Comparison of ENCODE assay signal across 22 cellular contexts in the genomic region with DNA sequence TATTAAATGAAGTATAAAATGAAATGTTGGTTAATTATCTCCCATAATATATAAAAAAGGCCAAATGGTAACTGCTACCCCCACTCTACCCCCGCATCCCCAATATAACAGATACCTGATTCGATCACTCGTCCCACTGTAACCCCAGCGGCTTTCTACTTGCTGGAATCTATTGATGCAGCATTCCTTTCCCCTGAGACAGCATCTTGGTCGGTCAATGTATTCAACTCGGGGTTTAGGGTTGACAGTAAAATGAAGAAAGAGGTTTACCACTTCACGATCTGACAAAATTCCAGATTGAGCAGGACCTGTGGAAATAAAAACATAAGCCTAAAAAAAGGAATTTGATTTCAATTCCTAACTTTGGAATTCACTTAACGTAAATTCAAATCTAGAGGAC. TPM values are rescaled to one million over a fixed set of nuclear protein-coding genes. Genes with fewer than 3 reads are reported as not detected.
DNase-seq lines count a peak whose midpoint lies in the region; ATAC-seq, FAIRE-seq and TF ChIP-seq lines count a peak whose summit lies in the region.
"Had no signal": no experiment of that assay in that cellular context is flagged by ENCODE, and none has a peak within 500 bp of the region (broad histone marks: within the 10 kb centered on the region; RNA-seq: fewer than 3 reads in every experiment).

No MANE protein-coding gene starts in this region.

- peaks cover 56% of the 10 kb centered on the region for H3K36me3 Mint-ChIP-seq in GM23338 (ENCODE audit: low read depth)

- no peak overlapping the region for H2BK15ac ChIP-seq in H1 (ENCODE audit: low read length)

- H3K4me1 ChIP-seq in GM23338 (ENCODE audit: insufficient read depth) = no peaks in the 10 kb centered on the region
- no peaks in the 10 kb centered on the region for H3K4me1 ChIP-seq in H1 (replicated peaks in 1 of 4; ENCODE audit: control insufficient read depth in 3 of 4, insufficient read depth in 4 of 4, low read length in 3 of 4)
- no peaks in the 10 kb centered on the region for H3K4me1 ChIP-seq in osteoblast (ENCODE audit: insufficient read depth, low read length)
- H3K4me1 ChIP-seq in sigmoid colon = no peaks in the 10 kb centered on the region
- H3K4me1 ChIP-seq: body of pancreas had no signal

- peak; percentile 22 for DNase-seq in GM23338 (ENCODE audit: low spot score)
- DNase-seq in RCC 7860 (ENCODE audit: low spot score) = peak; percentile 11
- no peak for DNase-seq in H1 (ENCODE audit: low read depth in 1 of 2, low spot score in 2 of 2)
- peak; percentile 25 for DNase-seq in osteoblast (ENCODE audit: insufficient read length, low spot score, missing footprints)
- no peak for DNase-seq in NCI-H524 (lab: John Stamatoyannopoulos, UW)
- no peak for DNase-seq in sigmoid colon
- DNase-seq in NCI-H1105 treated with DMSO at 0.1 percent for 48 hours (lab: John Stamatoyannopoulos, UW) = no peak
- DNase-seq: activated CD4-positive, CD25-positive, alpha-beta regulatory T cell; activated CD8-positive, alpha-beta T cell treated with anti-CD3 and anti-CD28 coated beads, Interleukin-2, amount 10 ng/mL, durations not matched to agents 7 days and 5 days; activated naive CD4-positive, alpha-beta T cell treated with anti-CD3 and anti-CD28 coated beads for 36 hours; activated T-cell treated with anti-CD3 and anti-CD28 coated beads, Interleukin-2, amount 50 U/mL, for 4 hours; body of pancreas; CD8-positive, alpha-beta T cell; DMS79; left colon; NCI-H1092; NCI-H2107; NCI-H526; SHP77; stimulated activated CD4-positive, alpha-beta T cell treated with anti-CD3 and anti-CD28 coated beads, Interleukin-12 subunit alpha, Interleukin-12 subunit beta, amount 100 ng/mL, for 4 hours; T-helper 2 cell had no signal

- POLR2A ChIA-PET in H1 (lab: Charles Lee; ENCODE audit: partially characterized antibody) = no interaction called here

- no peak overlapping the region for H4K8ac ChIP-seq in H1 (ENCODE audit: extremely low read depth, insufficient read depth, low read length)

- FAIRE-seq in RCC 7860 (lab: Jason Lieb, UNC) (peak; percentile 16), H1 (lab: Jason Lieb, UNC) (no peak)

- no peak overlapping the region for H3K4ac ChIP-seq in H1 (replicated peaks; ENCODE audit: insufficient read length, low read depth, low read length)

- no peak overlapping the region for H2BK120ac ChIP-seq in H1 (replicated peaks; ENCODE audit: low read depth, low read length)

- H3K23me2 ChIP-seq in H1 (ENCODE audit: low read depth, low read length) = no peaks in the 10 kb centered on the region

- TF ChIP-seq POLR2A in H1 (IDR thresholded peaks at IDR 0.05; ENCODE audit: control extremely low read depth in 1 of 2, low read depth in 2 of 2, low read length in 2 of 2) (no peak), sigmoid colon (IDR thresholded peaks at IDR 0.05) (no peak)

- WGBS in H1 (ENCODE audit: extremely low coverage in 1 of 2, insufficient coverage in 1 of 2, insufficient read length in 1 of 2, insufficient replicate concordance in 2 of 2, low coverage in 1 of 2, low lambda C conversion rate in 2 of 2, missing lambda C conversion rate in 1 of 2), 2 experiments = 92% methylated on average over 8 of the region's 8 CpGs; no CpG with 5 or more reads in 1 of the 2 experiments
- WGBS in sigmoid colon, 2 donors = 96 to 97% methylated on average over 8 of the region's 8 CpGs

- H3K18ac ChIP-seq in H1 (ENCODE audit: extremely low read depth, low read length) = no peak overlapping the region

- no peak overlapping the region for H3K4me2 ChIP-seq in GM23338
- H3K4me2 ChIP-seq in H1 (ENCODE audit: insufficient read depth in 1 of 2, low read depth in 2 of 2, low read length in 2 of 2) = no peak overlapping the region
- H3K4me2 ChIP-seq in osteoblast (ENCODE audit: insufficient read depth, low read length) = no peak overlapping the region

- peak overlapping the region; percentile 60; the same call in 1 of the 2 replicates for H3K27ac Mint-ChIP-seq in GM23338
- H3K27ac Mint-ChIP-seq: activated CD8-positive, alpha-beta T cell treated with anti-CD3 and anti-CD28 coated beads, Interleukin-2, amount 10 ng/mL, durations not matched to agents 7 days and 5 days; activated naive CD4-positive, alpha-beta T cell treated with anti-CD3 and anti-CD28 coated beads for 36 hours; CD8-positive, alpha-beta T cell had no signal

- H3K27ac ChIP-seq in GM23338 (ENCODE audit: low read depth) = no peak overlapping the region
- H3K27ac ChIP-seq in H1 (ENCODE audit: low read depth, low read length) = no peak overlapping the region
- H3K27ac ChIP-seq in osteoblast (ENCODE audit: low read depth, low read length) = no peak overlapping the region
- H3K27ac ChIP-seq in sigmoid colon = no peak overlapping the region
- H3K27ac ChIP-seq: body of pancreas had no signal

- H4K20me1 ChIP-seq in GM23338 (replicated peaks; ENCODE audit: insufficient read depth) (peaks cover 10% of the 10 kb centered on the region; the same call in 1 of the 2 replicates), H1 (replicated peaks in 1 of 2; ENCODE audit: control insufficient read depth in 1 of 2, insufficient read depth in 2 of 2, low read length in 2 of 2) (peaks cover 0 to 2% of the 10 kb centered on the region in 2 experiments), osteoblast (ENCODE audit: insufficient read depth, low read length) (peaks cover 10% of the 10 kb centered on the region)

- H3K27me3 Mint-ChIP-seq in GM23338 (ENCODE audit: insufficient read depth, low read depth, poor library complexity) = no peaks in the 10 kb centered on the region

- no peak overlapping the region for H2BK20ac ChIP-seq in H1 (ENCODE audit: low read length)

- H3F3A ChIP-seq in GM23338 (replicated peaks; ENCODE audit: low read depth) = no peaks in the 10 kb centered on the region

- H3K9me2 ChIP-seq in GM23338 (ENCODE audit: insufficient read depth) = no peaks in the 10 kb centered on the region

- peaks cover 4% of the 10 kb centered on the region for H3K36me3 ChIP-seq in GM23338 (ENCODE audit: insufficient read depth)
- H3K36me3 ChIP-seq in H1 (ENCODE audit: control insufficient read depth in 2 of 4, insufficient read depth in 4 of 4, low read length in 3 of 4) = peaks cover 3 to 25% (median 16%) of the 10 kb centered on the region in 4 experiments; a peak in 6 of 8 replicates
- H3K36me3 ChIP-seq in osteoblast (ENCODE audit: insufficient read depth, low read length) = peaks cover 15% of the 10 kb centered on the region
- peaks cover 0 to 42% (median 12%) of the 10 kb centered on the region in 4 donors for H3K36me3 ChIP-seq in sigmoid colon

- TF ChIP-seq EP300 in H1 (IDR thresholded peaks at IDR 0.05; ENCODE audit: borderline replicate concordance in 1 of 2, low read depth in 2 of 2, low read length in 2 of 2) (no peak), sigmoid colon (IDR thresholded peaks at IDR 0.05) (no peak)

- H2BK12ac ChIP-seq in H1 (ENCODE audit: low read depth, low read length) = no peak overlapping the region

- no peak overlapping the region for H3K56ac ChIP-seq in H1 (replicated peaks; ENCODE audit: insufficient read length, low read depth, low read length)

- TF ChIP-seq CTCF in GM23338 (conservative IDR thresholded peaks at IDR 0.05; ENCODE audit: low read depth in 2 of 2) (no peak), H1 (IDR thresholded peaks at IDR 0.05; ENCODE audit: control extremely low read depth in 1 of 3, insufficient read depth in 1 of 3, low read depth in 1 of 3, low read length in 3 of 3) (no peak), osteoblast (IDR thresholded peaks at IDR 0.05; ENCODE audit: extremely low read depth, low read depth, low read length) (no peak), sigmoid colon (IDR thresholded peaks at IDR 0.05) (no peak)

- CTCF ChIA-PET in H1 (lab: Charles Lee; ENCODE audit: partially characterized antibody) = no interaction called here

- no peak overlapping the region for H4K91ac ChIP-seq in H1 (replicated peaks; ENCODE audit: insufficient read length, low read length)

- H3K27me3 ChIP-seq in GM23338 (ENCODE audit: insufficient read depth) (no peaks in the 10 kb centered on the region), H1 (replicated peaks in 1 of 4; ENCODE audit: control insufficient read depth in 3 of 4, extremely low read depth in 1 of 4, insufficient read depth in 3 of 4, low read length in 3 of 4) (no peaks in the 10 kb centered on the region), osteoblast (ENCODE audit: insufficient read depth, low read length) (no peaks in the 10 kb centered on the region), sigmoid colon (no peaks in the 10 kb centered on the region)
- H3K27me3 ChIP-seq: body of pancreas had no signal

- H3K23ac ChIP-seq in H1 (ENCODE audit: insufficient read length) = no peak overlapping the region

- H3K4me3 ChIP-seq in GM23338 = no peak overlapping the region
- H3K4me3 ChIP-seq in H1 (ENCODE audit: extremely low read depth in 1 of 4, insufficient read depth in 2 of 4, low read depth in 3 of 4, low read length in 4 of 4) = no peak overlapping the region
- H3K4me3 ChIP-seq in osteoblast (ENCODE audit: insufficient read depth, low read length) = no peak overlapping the region
- no peak overlapping the region for H3K4me3 ChIP-seq in sigmoid colon
- H3K4me3 ChIP-seq: body of pancreas had no signal

- intact Hi-C loops in sigmoid colon (cut with DNase I) = no loop called here

- no peak for ATAC-seq in GM23338
- ATAC-seq: activated CD8-positive, alpha-beta T cell treated with anti-CD3 and anti-CD28 coated beads, Interleukin-2, amount 10 ng/mL, durations not matched to agents 7 days and 5 days; activated T-cell treated with anti-CD3 and anti-CD28 coated beads, Interleukin-2, amount 50 U/mL, for 4 hours; body of pancreas; CD8-positive, alpha-beta T cell; left colon had no signal

- no peak overlapping the region for H3K14ac ChIP-seq in H1 (ENCODE audit: insufficient read length)

- H3K4me1 Mint-ChIP-seq in GM23338 = no peaks in the 10 kb centered on the region
- H3K4me1 Mint-ChIP-seq: neural crest cell had no signal

- H3K4me3 Mint-ChIP-seq in GM23338 = no peak overlapping the region
- H3K4me3 Mint-ChIP-seq: activated CD8-positive, alpha-beta T cell treated with anti-CD3 and anti-CD28 coated beads, Interleukin-2, amount 10 ng/mL, durations not matched to agents 7 days and 5 days; activated naive CD4-positive, alpha-beta T cell treated with anti-CD3 and anti-CD28 coated beads for 36 hours; activated T-cell treated with anti-CD3 and anti-CD28 coated beads, Interleukin-2, amount 50 U/mL, for 4 hours; CD8-positive, alpha-beta T cell; neural crest cell had no signal

- H2AFZ ChIP-seq in GM23338 = no peak overlapping the region
- H2AFZ ChIP-seq in H1 (ENCODE audit: low read length) = no peak overlapping the region
- no peak overlapping the region for H2AFZ ChIP-seq in osteoblast (ENCODE audit: low read length)

- H2BK5ac ChIP-seq in H1 (ENCODE audit: low read depth, low read length) = no peak overlapping the region

- H3K79me2 ChIP-seq in GM23338 (replicated peaks; ENCODE audit: insufficient read depth) (peaks cover 40% of the 10 kb centered on the region), H1 (ENCODE audit: control insufficient read depth in 1 of 2, insufficient read depth in 2 of 2, low read length in 2 of 2) (peaks cover 0 to 27% of the 10 kb centered on the region in 2 experiments; a peak in 2 of 4 replicates), osteoblast (ENCODE audit: insufficient read depth, low read length) (peaks cover 52% of the 10 kb centered on the region)

- H3K9ac ChIP-seq in H1 (replicated peaks in 1 of 4; ENCODE audit: extremely low read depth in 1 of 4, low read depth in 3 of 4, low read length in 3 of 4) = no peak overlapping the region; a peak in 1 of 7 replicates

- no peak overlapping the region for H2AK5ac ChIP-seq in H1 (ENCODE audit: low read depth, low read length)

- no peaks in the 10 kb centered on the region; the same call in 2 of the 3 replicates for H3K9me3 Mint-ChIP-seq in GM23338
- H3K9me3 Mint-ChIP-seq: activated naive CD4-positive, alpha-beta T cell treated with anti-CD3 and anti-CD28 coated beads for 36 hours; activated T-cell treated with anti-CD3 and anti-CD28 coated beads, Interleukin-2, amount 50 U/mL, for 4 hours had no signal

- no peak for TF ChIP-seq RAD21 in H1 (IDR thresholded peaks at IDR 0.05 in 1 of 2, conservative IDR thresholded peaks at IDR 0.05 in 1 of 2; ENCODE audit: low read depth in 2 of 2, low read length in 2 of 2)

- no peaks in the 10 kb centered on the region for H3K79me1 ChIP-seq in H1 (ENCODE audit: low read depth, low read length)

- H3K9me3 ChIP-seq in H1 (ENCODE audit: insufficient read depth in 2 of 2, low read depth in 1 of 2, low read length in 1 of 2) (no peaks in the 10 kb centered on the region), osteoblast (ENCODE audit: low read depth, low read length) (no peaks in the 10 kb centered on the region), sigmoid colon (no peaks in the 10 kb centered on the region)
- H3K9me3 ChIP-seq: body of pancreas had no signal

- no peak overlapping the region for H4K5ac ChIP-seq in H1 (ENCODE audit: insufficient read length, low read depth, low read length)

RNA-seq across cellular contexts. Expression of a gene that starts 18.6 kb away (rescaled TPM):
- total RNA-seq in GM23338 (2014; rRNA removed; shearing (Covaris generic)) = 4.0 and 7.3 TPM in 2 replicates
- 22.1 and 26.3 TPM in 2 replicates for polyA plus RNA-seq in GM23338 (2016; fragmentation: Nextera tagmentation; extraction: Ambion mirVana)
- 10.7 and 21.8 TPM in 2 replicates for total RNA-seq in H1 (2021; fragmentation: NEBNext Ultra II Directional; extraction: Animal tissue kit (Norgen Biotek cat#: 25700))
- polyA plus RNA-seq in H1 (2011; rRNA removed) = 9.5 and 10.7 TPM in 2 replicates
- 18.6 TPM for polyA plus RNA-seq in H1 (2011; cell fraction: cytosol; rRNA removed)
- polyA plus RNA-seq in H1 (2011; cell fraction: nucleus; rRNA removed) = 10.1 TPM
- polyA plus RNA-seq in H1 (2012, experiment 1 of 2) = 10.9 to 25.0 TPM (median 17.9 TPM) in 4 replicates
- polyA plus RNA-seq in H1 (2012, experiment 2 of 2) = 8.2 TPM
- 8.0 TPM for polyA plus RNA-seq in H1 (2013, experiment 1 of 2)
- polyA plus RNA-seq in H1 (2013, experiment 2 of 2) = 10.9 TPM
- polyA minus RNA-seq in H1 (2011; rRNA and poly(A)+ RNA removed) = 7.6 and 11.9 TPM in 2 replicates
- polyA minus RNA-seq in H1 (2011; cell fraction: cytosol; rRNA and poly(A)+ RNA removed) = 8.2 TPM
- polyA minus RNA-seq in H1 (2011; cell fraction: nucleus; rRNA and poly(A)+ RNA removed) = 25.2 TPM
- 10.9 and 13.4 TPM in 2 replicates for total RNA-seq in osteoblast
- total RNA-seq in sigmoid colon = 10 to 100 TPM in 3 of 4 donors, 1 to 10 TPM in 1; 9.1 to 14.6 (median 12.0) TPM
- 10 to 100 TPM; 21.3 to 26.1 (median 23.4) TPM for polyA plus RNA-seq in sigmoid colon

RNA-seq across cellular contexts. Expression of a gene that starts 37.0 kb away (rescaled TPM):
- total RNA-seq in GM23338 (2014; rRNA removed; shearing (Covaris generic)) = 66.1 and 70.3 TPM in 2 replicates
- polyA plus RNA-seq in GM23338 (2016; fragmentation: Nextera tagmentation; extraction: Ambion mirVana) = 11.5 and 12.6 TPM in 2 replicates
- 35.3 and 39.5 TPM in 2 replicates for total RNA-seq in H1 (2021; fragmentation: NEBNext Ultra II Directional; extraction: Animal tissue kit (Norgen Biotek cat#: 25700))
- polyA plus RNA-seq in H1 (2011; rRNA removed) = 18.6 and 18.8 TPM in 2 replicates
- polyA plus RNA-seq in H1 (2011; cell fraction: cytosol; rRNA removed) = 20.4 TPM
- 22.3 TPM for polyA plus RNA-seq in H1 (2011; cell fraction: nucleus; rRNA removed)
- 17.3 to 29.8 TPM (median 20.1 TPM) in 4 replicates for polyA plus RNA-seq in H1 (2012, experiment 1 of 2)
- 3.3 TPM for polyA plus RNA-seq in H1 (2012, experiment 2 of 2)
- polyA plus RNA-seq in H1 (2013, experiment 1 of 2) = 22.3 TPM
- 22.0 TPM for polyA plus RNA-seq in H1 (2013, experiment 2 of 2)
- polyA minus RNA-seq in H1 (2011; rRNA and poly(A)+ RNA removed) = 28.9 and 44.8 TPM in 2 replicates
- 28.5 TPM for polyA minus RNA-seq in H1 (2011; cell fraction: cytosol; rRNA and poly(A)+ RNA removed)
- polyA minus RNA-seq in H1 (2011; cell fraction: nucleus; rRNA and poly(A)+ RNA removed) = 47.2 TPM
- total RNA-seq in osteoblast = 88.3 and 99.6 TPM in 2 replicates
- 10 to 100 TPM; 64.2 to 82.4 (median 71.3) TPM for total RNA-seq in sigmoid colon
- 10 to 100 TPM; 32.1 to 59.9 (median 39.0) TPM for polyA plus RNA-seq in sigmoid colon

RNA-seq across cellular contexts. Expression of a gene that starts 44.0 kb away (rescaled TPM):
- total RNA-seq in GM23338 (2014; rRNA removed; shearing (Covaris generic)) = 27.4 and 29.2 TPM in 2 replicates
- polyA plus RNA-seq in GM23338 (2016; fragmentation: Nextera tagmentation; extraction: Ambion mirVana) (50.7 and 58.6 TPM in 2 replicates), H1 (2011; rRNA removed) (11.7 and 20.7 TPM in 2 replicates), sigmoid colon (10 to 100 TPM; 19.8 to 40.2 (median 23.4) TPM)
- total RNA-seq in H1 (2021; fragmentation: NEBNext Ultra II Directional; extraction: Animal tissue kit (Norgen Biotek cat#: 25700)) = 32.9 and 33.5 TPM in 2 replicates
- polyA plus RNA-seq in H1 (2011; cell fraction: cytosol; rRNA removed) = 29.7 TPM
- polyA plus RNA-seq in H1 (2011; cell fraction: nucleus; rRNA removed) = 6.8 TPM
- 26.3 to 28.8 TPM (median 27.9 TPM) in 4 replicates for polyA plus RNA-seq in H1 (2012, experiment 1 of 2)
- 8.2 TPM for polyA plus RNA-seq in H1 (2012, experiment 2 of 2)
- 23.2 TPM for polyA plus RNA-seq in H1 (2013, experiment 1 of 2)
- polyA plus RNA-seq in H1 (2013, experiment 2 of 2) = 25.2 TPM
- 12.0 and 15.8 TPM in 2 replicates for polyA minus RNA-seq in H1 (2011; rRNA and poly(A)+ RNA removed)
- polyA minus RNA-seq in H1 (2011; cell fraction: cytosol; rRNA and poly(A)+ RNA removed) = 10.9 TPM
- 6.7 TPM for polyA minus RNA-seq in H1 (2011; cell fraction: nucleus; rRNA and poly(A)+ RNA removed)
- total RNA-seq in osteoblast (25.6 and 26.4 TPM in 2 replicates), sigmoid colon (10 to 100 TPM; 10.8 to 21.8 (median 19.2) TPM)

Comparison
In these comparisons a context has a peak if more than half of its experiments do, and no peak if none do; other contexts are left out.
1. DNase-seq: peak in GM23338 (single experiment), RCC 7860 (single experiment) and osteoblast (single experiment); none in H1 (0 of 2), NCI-H524 (0 of 2), sigmoid colon (single experiment) and NCI-H1105 treated with DMSO at 0.1 percent for 48 hours (single experiment).